ENCODE assay signal across 10 cellular contexts in the genomic region with DNA sequence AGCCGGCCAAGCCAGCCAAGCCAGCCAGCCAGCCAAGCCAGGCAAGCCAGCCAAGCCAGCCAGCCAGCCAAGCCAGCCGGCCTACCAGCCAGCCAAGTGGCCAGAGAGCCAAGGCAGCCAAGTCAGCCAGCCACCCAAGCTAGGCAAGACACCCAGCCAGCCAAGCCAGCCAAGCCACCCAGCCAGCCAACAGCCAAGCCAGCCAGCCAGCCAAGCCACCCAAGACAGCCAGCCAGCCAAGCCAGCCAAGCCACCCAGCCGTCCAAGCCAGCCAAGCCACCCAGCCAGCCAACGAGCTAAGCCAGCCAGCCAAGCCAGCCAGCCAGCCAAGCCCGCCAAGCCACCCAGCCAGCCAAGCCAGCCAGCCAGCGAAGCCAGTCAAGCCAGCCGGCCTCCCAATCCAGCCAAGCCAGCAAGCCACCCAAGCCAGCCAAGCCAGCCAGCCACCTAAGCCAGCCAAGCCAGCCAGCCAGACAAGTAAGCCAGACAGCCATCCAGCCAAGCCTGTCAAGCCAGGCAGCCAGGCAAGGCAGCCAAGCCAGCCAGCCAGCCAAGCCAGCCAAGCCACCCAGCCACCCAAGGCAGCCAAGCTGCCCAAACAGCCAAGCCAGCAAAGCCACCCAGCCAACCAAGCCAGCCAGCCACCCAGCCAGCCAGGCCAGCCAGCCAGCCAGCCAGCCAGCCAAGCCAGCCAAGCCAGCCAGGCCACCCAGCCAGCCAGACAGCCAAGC.
DNase-seq lines count a peak whose midpoint lies in the region; ATAC-seq and TF ChIP-seq lines count a peak whose summit lies in the region.
"Had no signal": no experiment of that assay in that cellular context is flagged by ENCODE, and none has a peak within 500 bp of the region (broad histone marks: within the 10 kb centered on the region; RNA-seq: fewer than 3 reads in every experiment).

No MANE protein-coding gene starts in this region.

- POLR2A ChIA-PET in activated CD8-positive, alpha-beta T cell treated with anti-CD3 and anti-CD28 coated beads, Interleukin-2, amount 10 ng/mL, durations not matched to agents 7 days and 5 days (lab: Charles Lee), result no interaction called here

- H3K27me3 Mint-ChIP-seq in activated CD8-positive, alpha-beta T cell treated with anti-CD3 and anti-CD28 coated beads, Interleukin-2, amount 10 ng/mL, durations not matched to agents 7 days and 5 days (ENCODE audit: low read depth), result no peaks in the 10 kb centered on the region
- H3K27me3 Mint-ChIP-seq: effector memory CD8-positive, alpha-beta T cell had no signal

- no peak overlapping the region for H3K27ac Mint-ChIP-seq in activated CD8-positive, alpha-beta T cell treated with anti-CD3 and anti-CD28 coated beads, Interleukin-2, amount 10 ng/mL, durations not matched to agents 7 days and 5 days
- H3K27ac Mint-ChIP-seq: effector memory CD8-positive, alpha-beta T cell had no signal

- H3K79me2 ChIP-seq in smooth muscle cell (ENCODE audit: low read depth), result no peaks in the 10 kb centered on the region

- 72% methylated on average over 7 of the region's 7 CpGs for WGBS in smooth muscle cell (ENCODE audit: low lambda C conversion rate)

- no peaks in the 10 kb centered on the region for H3K4me1 Mint-ChIP-seq in activated CD8-positive, alpha-beta T cell treated with anti-CD3 and anti-CD28 coated beads, Interleukin-2, amount 10 ng/mL, durations not matched to agents 7 days and 5 days (ENCODE audit: low read depth)

- DNase-seq in activated CD8-positive, alpha-beta T cell treated with anti-CD3 and anti-CD28 coated beads, Interleukin-2, amount 10 ng/mL, durations not matched to agents 7 days and 5 days, result peak; percentile 24
- DNase-seq in left cardiac atrium, result peak; percentile 80
- peak; percentile 51 for DNase-seq in stimulated activated naive CD8-positive, alpha-beta T cell treated with anti-CD3 and anti-CD28 coated beads, Interleukin-15, Interleukin-2, amounts not matched to agents 100 U/mL and 50 U/mL, for 24 hours
- DNase-seq in amygdala (lab: John Stamatoyannopoulos, UW), result no peak
- no peak for DNase-seq in HuH-7.5 (ENCODE audit: low spot score)
- DNase-seq in smooth muscle cell (lab: John Stamatoyannopoulos, UW; ENCODE audit: unreplicated experiment), result no peak
- DNase-seq: SHP77 had no signal

- no peaks in the 10 kb centered on the region for H3K36me3 ChIP-seq in smooth muscle cell (ENCODE audit: low read depth)

- no peak overlapping the region for H3K27ac ChIP-seq in smooth muscle cell (ENCODE audit: low read depth)

- H3K36me3 Mint-ChIP-seq in activated CD8-positive, alpha-beta T cell treated with anti-CD3 and anti-CD28 coated beads, Interleukin-2, amount 10 ng/mL, durations not matched to agents 7 days and 5 days (ENCODE audit: low read depth), result peaks cover 3% of the 10 kb centered on the region

- H2AFZ ChIP-seq in smooth muscle cell (ENCODE audit: low read depth), result no peak overlapping the region

- H3K9ac ChIP-seq in smooth muscle cell (ENCODE audit: low read depth), result no peak overlapping the region

- no peaks in the 10 kb centered on the region for H3K4me1 ChIP-seq in smooth muscle cell (ENCODE audit: low read depth)

- no peaks in the 10 kb centered on the region for H3F3A ChIP-seq in smooth muscle cell (ENCODE audit: low read depth)

- H3K4me2 ChIP-seq in smooth muscle cell, result no peak overlapping the region

- intact Hi-C loops in left cardiac atrium (cut with DNase I), result loop anchor here in 1 of 2 donors (10.0 kb wide), 1 partner anchor 84 kb away; no protein-coding TSS in a partner anchor

- H3K9me3 Mint-ChIP-seq in activated CD8-positive, alpha-beta T cell treated with anti-CD3 and anti-CD28 coated beads, Interleukin-2, amount 10 ng/mL, durations not matched to agents 7 days and 5 days (ENCODE audit: insufficient read depth), result peaks cover 4% of the 10 kb centered on the region
- H3K9me3 Mint-ChIP-seq: effector memory CD8-positive, alpha-beta T cell had no signal

- peak; percentile 46 for ATAC-seq in GM21423 (IDR thresholded peaks at IDR 0.05; ENCODE audit: unreplicated experiment)
- no peak for ATAC-seq in activated CD8-positive, alpha-beta T cell treated with anti-CD3 and anti-CD28 coated beads, Interleukin-2, amount 10 ng/mL, durations not matched to agents 7 days and 5 days
- ATAC-seq in left cardiac atrium, result peak; percentile 27 to 62
- ATAC-seq in stimulated activated naive CD8-positive, alpha-beta T cell treated with anti-CD3 and anti-CD28 coated beads, Interleukin-15, Interleukin-2, amounts not matched to agents 100 U/mL and 50 U/mL, for 24 hours, result peak; percentile 42
- ATAC-seq in HG03045 (IDR thresholded peaks at IDR 0.05; ENCODE audit: unreplicated experiment), result no peak
- ATAC-seq: effector memory CD8-positive, alpha-beta T cell had no signal

- H3K4me3 Mint-ChIP-seq in activated CD8-positive, alpha-beta T cell treated with anti-CD3 and anti-CD28 coated beads, Interleukin-2, amount 10 ng/mL, durations not matched to agents 7 days and 5 days, result no peak overlapping the region
- H3K4me3 Mint-ChIP-seq: effector memory CD8-positive, alpha-beta T cell had no signal

- H3K9me3 ChIP-seq in smooth muscle cell (replicated peaks; ENCODE audit: low read depth), result peaks cover 52% of the 10 kb centered on the region

- CTCF ChIA-PET in activated CD8-positive, alpha-beta T cell treated with anti-CD3 and anti-CD28 coated beads, Interleukin-2, amount 10 ng/mL, durations not matched to agents 7 days and 5 days (lab: Charles Lee), result no interaction called here

- H4K20me1 ChIP-seq in smooth muscle cell (ENCODE audit: low read depth), result no peaks in the 10 kb centered on the region

- no peaks in the 10 kb centered on the region for H3K27me3 ChIP-seq in smooth muscle cell (ENCODE audit: low read depth)

- no peak overlapping the region for H3K4me3 ChIP-seq in smooth muscle cell

- no peak for TF ChIP-seq CTCF in smooth muscle cell (IDR thresholded peaks at IDR 0.05; ENCODE audit: borderline replicate concordance, insufficient read depth, poor library complexity, severe bottlenecking)

Comparison
In these comparisons a context has a peak if more than half of its experiments do, and no peak if none do; other contexts are left out.
1. ATAC-seq: peak in GM21423 (single experiment), left cardiac atrium (2 of 2) and stimulated activated naive CD8-positive, alpha-beta T cell treated with anti-CD3 and anti-CD28 coated beads, Interleukin-15, Interleukin-2, amounts not matched to agents 100 U/mL and 50 U/mL, for 24 hours (single experiment); none in activated CD8-positive, alpha-beta T cell treated with anti-CD3 and anti-CD28 coated beads, Interleukin-2, amount 10 ng/mL, durations not matched to agents 7 days and 5 days (single experiment) and HG03045 (single experiment).
2. DNase-seq: peak in activated CD8-positive, alpha-beta T cell treated with anti-CD3 and anti-CD28 coated beads, Interleukin-2, amount 10 ng/mL, durations not matched to agents 7 days and 5 days (single experiment), left cardiac atrium (single experiment) and stimulated activated naive CD8-positive, alpha-beta T cell treated with anti-CD3 and anti-CD28 coated beads, Interleukin-15, Interleukin-2, amounts not matched to agents 100 U/mL and 50 U/mL, for 24 hours (single experiment); none in amygdala (0 of 56), HuH-7.5 (single experiment) and smooth muscle cell (single experiment).